ENCODE assay signal across 8 cellular contexts in the genomic region with DNA sequence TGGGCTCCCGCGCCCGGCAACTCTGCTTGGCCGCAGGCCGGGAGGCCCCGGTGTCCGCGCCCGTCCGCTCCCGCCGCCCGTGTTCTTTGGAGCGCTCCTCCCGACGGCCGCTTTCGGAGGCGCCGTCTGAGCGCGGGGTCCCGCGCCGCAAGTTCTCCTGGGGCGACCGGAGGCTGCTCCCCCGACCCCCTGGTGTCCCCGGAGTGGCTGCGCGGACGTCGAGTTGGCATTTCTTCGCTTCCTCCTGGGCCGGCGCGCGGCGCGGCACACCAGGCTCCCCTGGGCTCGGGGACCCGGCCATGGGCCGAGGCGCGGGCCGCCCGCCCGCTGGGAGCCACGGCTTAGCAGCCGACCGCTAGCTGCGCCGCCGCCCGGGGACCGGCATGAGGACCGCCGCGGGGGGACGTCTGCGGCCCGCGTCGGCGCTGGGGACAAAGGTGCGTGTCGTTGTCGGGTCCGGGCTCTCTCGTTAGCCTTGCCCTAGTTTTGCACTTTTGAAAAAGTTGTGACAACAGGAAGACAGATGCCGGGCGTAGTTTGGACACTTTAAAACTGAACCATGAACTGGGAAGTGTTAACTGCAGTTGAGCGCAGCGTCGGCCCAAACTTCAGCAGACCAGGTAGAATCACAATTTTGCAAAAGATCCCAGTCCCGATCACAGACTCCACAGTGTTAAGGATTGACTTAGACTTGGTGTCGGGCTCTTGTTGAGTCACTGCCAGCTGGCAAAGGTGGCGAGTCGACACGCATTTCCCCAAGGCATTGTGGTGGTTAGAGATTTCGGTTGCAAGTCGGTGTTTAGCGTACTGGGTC. TPM values are rescaled to one million over a fixed set of nuclear protein-coding genes. Genes with fewer than 3 reads are reported as not detected.
A peak's percentile ranks its signal among the peaks of the same experiment; 100 is the strongest.
DNase-seq lines count a peak whose midpoint lies in the region; ATAC-seq and TF ChIP-seq lines count a peak whose summit lies in the region.

No MANE protein-coding gene starts in this region.

- H3K4me3 ChIP-seq in SU-DHL-6 (ENCODE audit: insufficient read depth, low read length, poor library complexity, severe bottlenecking) = peak overlapping the region; percentile 84
- peak overlapping the region; percentile 78 for H3K4me3 ChIP-seq in astrocyte of the spinal cord (ENCODE audit: low read depth, low read length)
- peak overlapping the region; percentile 81 for H3K4me3 ChIP-seq in iPS-18a (ENCODE audit: low read length)
- H3K4me3 ChIP-seq in skeletal muscle tissue (ENCODE audit: low read length in 3 of 3) = peak overlapping the region; percentile 84 to 94 (median 91)

- H3K4me3 Mint-ChIP-seq in CD14-positive monocyte = peak overlapping the region; percentile 90 to 94

- H3K9me3 ChIP-seq in SU-DHL-6 (ENCODE audit: insufficient read depth, low read length) (no peaks in the 10 kb centered on the region), iPS-18a (ENCODE audit: control insufficient read depth, low read depth, low read length) (no peaks in the 10 kb centered on the region), skeletal muscle tissue (ENCODE audit: control insufficient read depth in 3 of 3, low read length in 3 of 3) (no peaks in the 10 kb centered on the region)

- DNase-seq in CD14-positive monocyte (ENCODE audit: low spot score) (no peak), astrocyte of the spinal cord (ENCODE audit: low read depth, low spot score) (peak; percentile 57), NCI-H1930 (lab: John Stamatoyannopoulos, UW) (no peak)

- peaks cover 80% of the 10 kb centered on the region for H3K79me2 ChIP-seq in SU-DHL-6 (ENCODE audit: insufficient read depth, low read length)

- H3K27me3 ChIP-seq in SU-DHL-6 (ENCODE audit: low read length) = no peaks in the 10 kb centered on the region
- no peaks in the 10 kb centered on the region for H3K27me3 ChIP-seq in iPS-18a (ENCODE audit: control insufficient read depth, insufficient read depth, low read length)
- H3K27me3 ChIP-seq in skeletal muscle tissue (ENCODE audit: control insufficient read depth in 3 of 3, insufficient read depth in 3 of 3, low read length in 3 of 3) = no peaks in the 10 kb centered on the region

- in situ Hi-C loops in astrocyte of the spinal cord (cut with HindIII; ENCODE audit: low sequenced_read_pairs) = no loop called here

- H3K9me2 ChIP-seq in SU-DHL-6 (replicated peaks; ENCODE audit: insufficient read depth, low read length) = no peaks in the 10 kb centered on the region

- H3K36me3 ChIP-seq in SU-DHL-6 (ENCODE audit: low read length) (peaks cover 9% of the 10 kb centered on the region; the same call in 1 of the 2 replicates), iPS-18a (ENCODE audit: control insufficient read depth, low read depth, low read length) (peaks cover 22% of the 10 kb centered on the region), skeletal muscle tissue (ENCODE audit: control insufficient read depth in 3 of 3, insufficient read depth in 3 of 3, low read length in 3 of 3) (peaks cover 17 to 22% (median 19%) of the 10 kb centered on the region in 3 donors)

- H3K9me3 Mint-ChIP-seq in CD14-positive monocyte = no peaks in the 10 kb centered on the region

- peak overlapping the region; percentile 96 for H3K4me2 ChIP-seq in SU-DHL-6 (ENCODE audit: low read depth, low read length, poor library complexity, severe bottlenecking)

- peak overlapping the region; percentile 75 for H2AFZ ChIP-seq in SU-DHL-6 (ENCODE audit: low read depth, low read length, severe bottlenecking)

- peaks cover 6% of the 10 kb centered on the region for H3F3A ChIP-seq in SU-DHL-6 (ENCODE audit: insufficient read depth)

- H3K27ac ChIP-seq in SU-DHL-6 (ENCODE audit: low read depth, low read length) = peak overlapping the region; percentile 74
- H3K27ac ChIP-seq in iPS-18a (ENCODE audit: low read length) = no peak overlapping the region
- H3K27ac ChIP-seq in skeletal muscle tissue (ENCODE audit: low read depth, low read length) = peak overlapping the region; percentile 97

- H4K20me1 ChIP-seq in SU-DHL-6 (ENCODE audit: low read depth, low read length) = peaks cover 4% of the 10 kb centered on the region; the same call in 1 of the 2 replicates

- peaks cover 60% of the 10 kb centered on the region for H3K4me1 Mint-ChIP-seq in CD14-positive monocyte

- H3K4me1 ChIP-seq in iPS-18a (ENCODE audit: control insufficient read depth, low read depth, low read length) = peaks cover 2% of the 10 kb centered on the region
- peaks cover 30 to 47% (median 37%) of the 10 kb centered on the region in 3 donors for H3K4me1 ChIP-seq in skeletal muscle tissue (ENCODE audit: control insufficient read depth in 3 of 3, insufficient read depth in 3 of 3, low read length in 3 of 3)

- peak overlapping the region; percentile 96 for H3K9ac ChIP-seq in SU-DHL-6 (ENCODE audit: low read length)
- H3K9ac ChIP-seq in iPS-18a (ENCODE audit: low read length) = peak overlapping the region; percentile 37
- H3K9ac ChIP-seq in skeletal muscle tissue (ENCODE audit: low read depth in 1 of 3, low read length in 3 of 3) = peak overlapping the region; percentile 85 to 95 (median 89)

- TF ChIP-seq CTCF in CD14-positive monocyte (IDR thresholded peaks at IDR 0.05) = no peak
- TF ChIP-seq CTCF in SU-DHL-6 (IDR thresholded peaks at IDR 0.05; ENCODE audit: insufficient read depth, low read length, poor library complexity, severe bottlenecking) = no peak
- TF ChIP-seq CTCF in astrocyte of the spinal cord (IDR thresholded peaks at IDR 0.05; ENCODE audit: low read depth, low read length) = no peak

- ATAC-seq in GM19324 (IDR thresholded peaks at IDR 0.05; ENCODE audit: low FRiP score, unreplicated experiment) = peak; percentile 23
- ATAC-seq in HG03432 (IDR thresholded peaks at IDR 0.05; ENCODE audit: unreplicated experiment) = peak; percentile 25

- peaks cover 25 to 30% of the 10 kb centered on the region in 2 donors for H3K36me3 Mint-ChIP-seq in CD14-positive monocyte

- intact Hi-C loops in CD14-positive monocyte (cut with micrococcal nuclease) = loop anchor here (2.0 to 10.0 kb wide), 4 partner anchors 45 to 249 kb away; a partner anchor contains a TSS

- H3K27me3 Mint-ChIP-seq in CD14-positive monocyte (ENCODE audit: low read depth in 3 of 3) = no peaks in the 10 kb centered on the region

- H3K27ac Mint-ChIP-seq in CD14-positive monocyte = peak overlapping the region; percentile 88 to 95 (median 93)

RNA-seq across cellular contexts. Expression of a gene that starts 0.7 kb away (rescaled TPM):
- polyA plus RNA-seq in CD14-positive monocyte = 1 to 10 TPM; 5.3 to 7.3 TPM
- total RNA-seq in skeletal muscle tissue = 11.0 TPM

RNA-seq across cellular contexts. Expression of a gene that starts 0.9 kb away (rescaled TPM):
- 10 to 100 TPM; 34.2 to 41.9 TPM for polyA plus RNA-seq in CD14-positive monocyte
- 25.1 TPM for total RNA-seq in skeletal muscle tissue

RNA-seq across cellular contexts. Expression of a gene that starts 45.5 kb away (rescaled TPM):
- polyA plus RNA-seq in CD14-positive monocyte = 10 to 100 TPM; 40.9 to 54.4 TPM
- total RNA-seq in skeletal muscle tissue = 13.0 TPM

RNA-seq across cellular contexts. Expression of a gene that starts 52.8 kb away (rescaled TPM):
- not detected for polyA plus RNA-seq in CD14-positive monocyte
- not detected for total RNA-seq in skeletal muscle tissue

RNA-seq across cellular contexts. Expression of a gene that starts 59.8 kb away (rescaled TPM):
- not detected for polyA plus RNA-seq in CD14-positive monocyte
- not detected for total RNA-seq in skeletal muscle tissue

Comparison
In these comparisons a context has a peak if more than half of its experiments do, and no peak if none do; other contexts are left out.
1. H3K9ac ChIP-seq: peak in every context shown above with its lines; median percentile 96 in SU-DHL-6; 89 in skeletal muscle tissue; 37 in iPS-18a.